Comparison of ENCODE assay signal across 8 cellular contexts in the genomic region with DNA sequence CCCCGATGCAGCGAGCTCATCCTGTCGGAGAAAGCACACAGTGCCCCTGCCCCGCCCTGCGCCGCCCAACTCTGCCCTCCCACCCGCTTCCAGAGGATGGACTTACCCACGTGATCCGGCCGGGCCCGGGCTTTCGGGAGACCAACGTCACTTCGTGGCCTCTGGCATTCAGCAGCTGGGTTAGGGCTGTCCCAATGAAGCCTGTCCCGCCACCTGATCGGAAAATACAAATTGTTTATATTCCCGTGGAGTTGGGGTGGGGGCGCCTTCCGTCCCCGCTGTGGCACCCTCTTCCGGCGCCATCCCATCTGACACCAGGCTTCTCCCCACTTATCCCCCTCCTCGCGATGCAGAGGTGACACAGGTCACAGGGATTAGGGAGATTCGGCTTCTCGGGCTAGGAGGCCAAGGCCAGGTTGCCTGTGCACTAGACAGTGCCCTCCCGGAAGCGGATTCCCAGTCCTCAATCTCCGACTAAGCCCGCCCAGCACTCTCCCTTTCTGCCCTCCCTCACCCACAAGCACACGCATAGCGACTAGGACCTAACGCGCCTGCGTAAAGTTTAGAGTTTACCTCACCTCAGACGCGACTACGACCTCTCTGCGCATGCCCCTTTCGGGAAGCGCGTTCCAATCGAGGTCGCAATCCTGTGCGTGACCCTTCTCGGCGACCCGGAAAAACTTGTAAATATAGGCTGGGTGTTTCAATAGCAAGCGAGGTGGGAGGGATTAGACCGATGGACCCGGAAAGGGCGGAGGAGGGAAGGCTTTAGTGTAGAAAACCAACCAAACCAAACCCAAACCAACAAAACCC. TPM values are rescaled to one million over a fixed set of nuclear protein-coding genes. Genes with fewer than 3 reads are reported as not detected.
DNase-seq lines count a peak whose midpoint lies in the region; ATAC-seq lines count a peak whose summit lies in the region.

TSS of gene SDR39U1 (minus strand) at position 537 of the 813 bp plus-strand sequence. CDS start at position 530, 7 bp downstream.

- peaks cover 27% of the 10 kb centered on the region for H3K36me3 ChIP-seq in effector memory CD4-positive, alpha-beta T cell (ENCODE audit: control insufficient read depth, insufficient read depth, low read length)

- no peaks in the 10 kb centered on the region for H3K27me3 ChIP-seq in effector memory CD4-positive, alpha-beta T cell (replicated peaks; ENCODE audit: control insufficient read depth, insufficient read depth, low read length, poor library complexity, severe bottlenecking)

- peak within 1 kb of the TSS; percentile 89 for H3K4me3 ChIP-seq in effector memory CD4-positive, alpha-beta T cell (ENCODE audit: insufficient read depth, low read depth, low read length, poor library complexity, severe bottlenecking)

- peaks cover 8% of the 10 kb centered on the region for H3K4me1 ChIP-seq in effector memory CD4-positive, alpha-beta T cell (ENCODE audit: control insufficient read depth, insufficient read depth, low read length, poor library complexity, severe bottlenecking)

- ATAC-seq in GM19468 (IDR thresholded peaks at IDR 0.05; ENCODE audit: extremely low read depth, unreplicated experiment), result peak; percentile 92

- H3K27ac ChIP-seq in effector memory CD4-positive, alpha-beta T cell (ENCODE audit: insufficient read depth, low read length, poor library complexity, severe bottlenecking), result peak within 1 kb of the TSS; percentile 96

- DNase-seq in CMK (ENCODE audit: low read depth) (peak; percentile 94), HS-5 (ENCODE audit: low read depth) (peak; percentile 95), lung microvascular endothelial cell (ENCODE audit: low read depth in 2 of 2) (peak; percentile 99)
- peak; percentile 96 for DNase-seq in NK-92 treated with Interleukin-12 subunit alpha and Interleukin-12 subunit beta, amount 100 ng/mL, for 24 hours (lab: John Stamatoyannopoulos, UW)
- DNase-seq in activated CD8-positive, alpha-beta memory T cell treated with anti-CD3 and anti-CD28 coated beads for 24 hours, result peak; percentile 94
- DNase-seq in effector memory CD4-positive, alpha-beta T cell, result peak; percentile 94 to 96 (median 96)
- peak; percentile 89 to 96 (median 92) for DNase-seq in stimulated activated CD4-positive, alpha-beta T cell treated with anti-CD3 and anti-CD28 coated beads, TNF-alpha, amount 100 ng/mL, for 48 hours (ENCODE audit: low read depth in 3 of 3)

- no peaks in the 10 kb centered on the region for H3K9me3 ChIP-seq in effector memory CD4-positive, alpha-beta T cell (ENCODE audit: control insufficient read depth, low read length)

RNA-seq across cellular contexts. Expression of gene SDR39U1, which starts in this region (rescaled TPM):
- 6.5 and 7.3 TPM in 2 replicates for total RNA-seq in lung microvascular endothelial cell

Comparison
In these comparisons a context has a peak if more than half of its experiments do, and no peak if none do; other contexts are left out.
1. Peak in every context shown above with its lines: DNase-seq, ATAC-seq, H3K4me3 ChIP-seq and H3K27ac ChIP-seq.